ENCODE assay signal across 34 cellular contexts in the genomic region with DNA sequence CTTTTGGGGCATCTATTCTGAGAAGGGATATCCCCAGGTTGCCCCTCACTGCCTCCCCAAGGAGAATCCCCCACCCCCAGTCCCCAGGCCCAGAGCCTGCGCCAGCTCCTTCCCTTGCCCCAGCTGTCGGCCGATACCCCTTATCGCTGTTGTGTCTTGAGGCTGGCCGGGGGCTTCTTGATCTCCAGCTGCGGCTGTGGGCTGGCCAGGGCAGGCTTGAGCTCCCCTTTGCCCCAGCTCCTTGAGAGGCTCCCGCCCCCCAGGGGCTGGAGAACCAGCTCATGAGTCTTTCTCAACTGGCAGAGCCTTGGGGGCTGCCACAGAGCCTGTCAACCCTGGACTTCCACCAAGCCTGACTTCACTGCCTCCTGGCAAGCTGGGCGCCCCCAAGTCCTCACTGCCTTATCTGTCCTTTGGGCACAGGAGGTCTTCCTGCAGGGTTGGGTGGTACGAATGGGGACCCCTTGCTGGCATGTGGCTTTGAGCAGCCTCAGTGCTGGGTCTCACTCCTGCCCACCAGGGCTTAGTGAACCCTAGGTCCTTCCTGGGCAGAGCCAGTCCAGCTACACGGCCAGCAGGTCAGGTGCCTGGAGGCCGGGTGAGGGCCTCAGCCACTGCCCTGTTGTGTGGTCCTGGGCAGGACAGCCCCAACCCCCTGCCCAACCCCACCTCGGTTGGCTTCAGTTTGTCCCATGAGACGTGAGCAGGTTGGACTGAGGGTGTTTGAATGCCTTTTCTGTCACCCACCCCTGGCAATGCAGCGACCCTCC. TPM values are rescaled to one million over a fixed set of nuclear protein-coding genes. Genes with fewer than 3 reads are reported as not detected.
"Had no signal": no experiment of that assay in that cellular context is flagged by ENCODE, and none has a peak within 500 bp of the region (broad histone marks: within the 10 kb centered on the region; RNA-seq: fewer than 3 reads in every experiment).

No MANE protein-coding gene starts in this region.

- DNase-seq: activated B cell treated with CpG ODN at 0.5 μM for 24 hours; activated CD4-positive, alpha-beta memory T cell treated with anti-CD3 and anti-CD28 coated beads for 36 hours; activated CD4-positive, alpha-beta T cell treated with anti-CD3 and anti-CD28 coated beads for 36 hours; activated CD4-positive, alpha-beta T cell treated with anti-CD3 and anti-CD28 coated beads, Interleukin-2, amount 10 ng/mL, durations not matched to agents 24 days and 14 days; activated CD8-positive, alpha-beta memory T cell treated with anti-CD3 and anti-CD28 coated beads, Interleukin-2, amount 10 ng/mL, durations not matched to agents 7 days and 5 days; activated CD8-positive, alpha-beta memory T cell treated with anti-CD3 and anti-CD28 coated beads, Interleukin-2, amount 50 U/mL, for 4 hours; activated CD8-positive, alpha-beta T cell treated with anti-CD3 and anti-CD28 coated beads, Interleukin-2, amount 10 ng/mL, durations not matched to agents 7 days and 5 days; activated effector memory CD4-positive, alpha-beta T cell treated with anti-CD3 and anti-CD28 coated beads, Interleukin-2, amount 50 U/mL, for 16 hours; activated naive CD4-positive, alpha-beta T cell treated with anti-CD3 and anti-CD28 coated beads for 36 hours; activated naive CD8-positive, alpha-beta T cell treated with anti-CD3 and anti-CD28 coated beads for 36 hours; activated naive CD8-positive, alpha-beta T cell treated with anti-CD3 and anti-CD28 coated beads, Interleukin-2, amount 50 U/mL, for 24 hours; activated T-cell treated with anti-CD3 and anti-CD28 coated beads, Interleukin-2, amount 50 U/mL, for 1 hour; activated T-cell treated with anti-CD3 and anti-CD28 coated beads, Interleukin-2, amount 50 U/mL, for 48 hours; adrenal gland; amygdala; body of pancreas; cortex of kidney; dermis blood vessel endothelial cell; effector CD4-positive, alpha-beta T cell; effector memory CD8-positive, alpha-beta T cell; erythroblast; foreskin keratinocyte; gastrocnemius medialis; glutamatergic neuron; T-helper 1 cell; T-helper 17 cell; T1000; WERI-Rb-1 had no signal

- H3K36me3 ChIP-seq: adrenal gland, esophagus muscularis mucosa, gastrocnemius medialis, WERI-Rb-1 had no signal

- H3K4me3 Mint-ChIP-seq: activated B cell treated with CpG ODN at 0.5 μM for 24 hours; activated CD4-positive, alpha-beta memory T cell treated with anti-CD3 and anti-CD28 coated beads for 36 hours; activated CD4-positive, alpha-beta T cell treated with anti-CD3 and anti-CD28 coated beads for 36 hours; activated CD4-positive, alpha-beta T cell treated with anti-CD3 and anti-CD28 coated beads, Interleukin-2, amount 10 ng/mL, durations not matched to agents 24 days and 14 days; activated CD8-positive, alpha-beta memory T cell treated with anti-CD3 and anti-CD28 coated beads, Interleukin-2, amount 10 ng/mL, durations not matched to agents 7 days and 5 days; activated CD8-positive, alpha-beta T cell treated with anti-CD3 and anti-CD28 coated beads, Interleukin-2, amount 10 ng/mL, durations not matched to agents 7 days and 5 days; activated naive CD4-positive, alpha-beta T cell treated with anti-CD3 and anti-CD28 coated beads for 36 hours; activated naive CD4-positive, alpha-beta T cell treated with anti-CD3 and anti-CD28 coated beads, Interleukin-2, amount 50 U/mL, for 24 hours; activated naive CD8-positive, alpha-beta T cell treated with anti-CD3 and anti-CD28 coated beads for 36 hours; activated naive CD8-positive, alpha-beta T cell treated with anti-CD3 and anti-CD28 coated beads, Interleukin-2, amount 50 U/mL, for 24 hours; activated T-helper 1 cell treated with anti-CD3 and anti-CD28 coated beads, Interleukin-12 subunit alpha, Interleukin-12 subunit beta, Interleukin-2, Interleukin-4 antibody, amounts not matched to agents 30 ng/mL and 10 ng/mL and 1 ng/mL, durations not matched to agents 14 hours and 24 hours and 36 hours; effector memory CD8-positive, alpha-beta T cell; T-helper 17 cell; T-helper 2 cell treated with Interferon-gamma antibody and Interleukin-4, amounts not matched to agents 5 μg/mL and 100 μg/mL, for 36 hours had no signal

- H3K27me3 Mint-ChIP-seq: activated naive CD8-positive, alpha-beta T cell treated with anti-CD3 and anti-CD28 coated beads for 36 hours had no signal

- H3K4me1 ChIP-seq: adrenal gland, body of pancreas, esophagus muscularis mucosa, foreskin keratinocyte, gastrocnemius medialis had no signal

- H3K27ac ChIP-seq: adrenal gland, body of pancreas, esophagus muscularis mucosa, foreskin keratinocyte, gastrocnemius medialis, WERI-Rb-1 had no signal

- H3K27ac Mint-ChIP-seq: activated B cell treated with CpG ODN at 0.5 μM for 24 hours; activated CD4-positive, alpha-beta memory T cell treated with anti-CD3 and anti-CD28 coated beads for 36 hours; activated CD4-positive, alpha-beta T cell treated with anti-CD3 and anti-CD28 coated beads for 36 hours; activated CD4-positive, alpha-beta T cell treated with anti-CD3 and anti-CD28 coated beads, Interleukin-2, amount 10 ng/mL, durations not matched to agents 24 days and 14 days; activated CD8-positive, alpha-beta memory T cell treated with anti-CD3 and anti-CD28 coated beads, Interleukin-2, amount 10 ng/mL, durations not matched to agents 7 days and 5 days; activated CD8-positive, alpha-beta T cell treated with anti-CD3 and anti-CD28 coated beads, Interleukin-2, amount 10 ng/mL, durations not matched to agents 7 days and 5 days; activated naive CD4-positive, alpha-beta T cell treated with anti-CD3 and anti-CD28 coated beads for 36 hours; activated naive CD4-positive, alpha-beta T cell treated with anti-CD3 and anti-CD28 coated beads, Interleukin-2, amount 50 U/mL, for 24 hours; activated naive CD8-positive, alpha-beta T cell treated with anti-CD3 and anti-CD28 coated beads for 36 hours; activated naive CD8-positive, alpha-beta T cell treated with anti-CD3 and anti-CD28 coated beads, Interleukin-2, amount 50 U/mL, for 24 hours; activated T-helper 1 cell treated with anti-CD3 and anti-CD28 coated beads, Interleukin-12 subunit alpha, Interleukin-12 subunit beta, Interleukin-2, Interleukin-4 antibody, amounts not matched to agents 30 ng/mL and 10 ng/mL and 1 ng/mL, durations not matched to agents 14 hours and 24 hours and 36 hours; activated T-helper 2 cell treated with anti-CD3 and anti-CD28 coated beads, Interferon-gamma antibody, Interleukin-2, Interleukin-4, amounts not matched to agents 10 μg/mL and 5 μg/mL and 100 μg/mL, durations not matched to agents 14 hours and 24 hours and 36 hours; effector memory CD8-positive, alpha-beta T cell; T-helper 17 cell; T-helper 2 cell treated with Interferon-gamma antibody and Interleukin-4, amounts not matched to agents 5 μg/mL and 100 μg/mL, for 36 hours had no signal

- H3K4me3 ChIP-seq: adrenal gland, body of pancreas, esophagus muscularis mucosa, gastrocnemius medialis had no signal

- ATAC-seq: activated CD4-positive, alpha-beta T cell treated with anti-CD3 and anti-CD28 coated beads for 36 hours; activated CD8-positive, alpha-beta memory T cell treated with anti-CD3 and anti-CD28 coated beads, Interleukin-2, amount 10 ng/mL, durations not matched to agents 7 days and 5 days; activated CD8-positive, alpha-beta T cell treated with anti-CD3 and anti-CD28 coated beads, Interleukin-2, amount 10 ng/mL, durations not matched to agents 7 days and 5 days; activated naive CD8-positive, alpha-beta T cell treated with anti-CD3 and anti-CD28 coated beads, Interleukin-2, amount 50 U/mL, for 24 hours; body of pancreas; effector memory CD8-positive, alpha-beta T cell; foreskin keratinocyte; gastrocnemius medialis; T-helper 17 cell had no signal

- H3K9me3 ChIP-seq: adrenal gland, body of pancreas, esophagus muscularis mucosa, gastrocnemius medialis had no signal

- H3K27me3 ChIP-seq: adrenal gland, body of pancreas had no signal

- H3K36me3 Mint-ChIP-seq: activated CD4-positive, alpha-beta memory T cell treated with anti-CD3 and anti-CD28 coated beads for 36 hours; activated CD8-positive, alpha-beta memory T cell treated with anti-CD3 and anti-CD28 coated beads, Interleukin-2, amount 10 ng/mL, durations not matched to agents 7 days and 5 days; activated naive CD4-positive, alpha-beta T cell treated with anti-CD3 and anti-CD28 coated beads, Interleukin-2, amount 50 U/mL, for 24 hours; activated naive CD8-positive, alpha-beta T cell treated with anti-CD3 and anti-CD28 coated beads for 36 hours had no signal

- H3K4me1 Mint-ChIP-seq: activated B cell treated with CpG ODN at 0.5 μM for 24 hours; activated CD4-positive, alpha-beta T cell treated with anti-CD3 and anti-CD28 coated beads for 36 hours; activated CD4-positive, alpha-beta T cell treated with anti-CD3 and anti-CD28 coated beads, Interleukin-2, amount 10 ng/mL, durations not matched to agents 24 days and 14 days; activated CD8-positive, alpha-beta memory T cell treated with anti-CD3 and anti-CD28 coated beads, Interleukin-2, amount 10 ng/mL, durations not matched to agents 7 days and 5 days; activated naive CD4-positive, alpha-beta T cell treated with anti-CD3 and anti-CD28 coated beads, Interleukin-2, amount 50 U/mL, for 24 hours; activated naive CD8-positive, alpha-beta T cell treated with anti-CD3 and anti-CD28 coated beads for 36 hours; activated naive CD8-positive, alpha-beta T cell treated with anti-CD3 and anti-CD28 coated beads, Interleukin-2, amount 50 U/mL, for 24 hours; T-helper 17 cell had no signal

- H3K9me3 Mint-ChIP-seq: activated B cell treated with CpG ODN at 0.5 μM for 24 hours; activated CD4-positive, alpha-beta memory T cell treated with anti-CD3 and anti-CD28 coated beads for 36 hours; activated CD4-positive, alpha-beta T cell treated with anti-CD3 and anti-CD28 coated beads, Interleukin-2, amount 10 ng/mL, durations not matched to agents 24 days and 14 days; activated naive CD4-positive, alpha-beta T cell treated with anti-CD3 and anti-CD28 coated beads for 36 hours; activated naive CD4-positive, alpha-beta T cell treated with anti-CD3 and anti-CD28 coated beads, Interleukin-2, amount 50 U/mL, for 24 hours; activated naive CD8-positive, alpha-beta T cell treated with anti-CD3 and anti-CD28 coated beads for 36 hours; activated naive CD8-positive, alpha-beta T cell treated with anti-CD3 and anti-CD28 coated beads, Interleukin-2, amount 50 U/mL, for 24 hours; activated T-helper 1 cell treated with anti-CD3 and anti-CD28 coated beads, Interleukin-12 subunit alpha, Interleukin-12 subunit beta, Interleukin-2, Interleukin-4 antibody, amounts not matched to agents 30 ng/mL and 10 ng/mL and 1 ng/mL, durations not matched to agents 14 hours and 24 hours and 36 hours; activated T-helper 2 cell treated with anti-CD3 and anti-CD28 coated beads, Interferon-gamma antibody, Interleukin-2, Interleukin-4, amounts not matched to agents 10 μg/mL and 5 μg/mL and 100 μg/mL, durations not matched to agents 14 hours and 24 hours and 36 hours; effector memory CD8-positive, alpha-beta T cell; T-helper 2 cell treated with Interferon-gamma antibody and Interleukin-4, amounts not matched to agents 5 μg/mL and 100 μg/mL, for 36 hours had no signal

RNA-seq across cellular contexts. Expression of a gene that starts 29.5 kb away (rescaled TPM):
- total RNA-seq: activated B cell treated with CpG ODN at 0.5 μM for 24 hours; activated CD4-positive, alpha-beta memory T cell treated with anti-CD3 and anti-CD28 coated beads for 36 hours; activated CD4-positive, alpha-beta T cell treated with anti-CD3 and anti-CD28 coated beads for 36 hours; activated CD4-positive, alpha-beta T cell treated with anti-CD3 and anti-CD28 coated beads, Interleukin-2, amount 10 ng/mL, durations not matched to agents 24 days and 14 days; activated CD8-positive, alpha-beta memory T cell treated with anti-CD3 and anti-CD28 coated beads for 36 hours; activated CD8-positive, alpha-beta memory T cell treated with anti-CD3 and anti-CD28 coated beads, Interleukin-2, amount 10 ng/mL, durations not matched to agents 7 days and 5 days; activated CD8-positive, alpha-beta T cell treated with anti-CD3 and anti-CD28 coated beads, Interleukin-2, amount 10 ng/mL, durations not matched to agents 7 days and 5 days; activated naive CD4-positive, alpha-beta T cell treated with anti-CD3 and anti-CD28 coated beads for 36 hours; activated naive CD8-positive, alpha-beta T cell treated with anti-CD3 and anti-CD28 coated beads for 36 hours; activated T-helper 1 cell treated with anti-CD3 and anti-CD28 coated beads, Interleukin-12 subunit alpha, Interleukin-12 subunit beta, Interleukin-2, Interleukin-4 antibody, amounts not matched to agents 30 ng/mL and 10 ng/mL and 1 ng/mL, durations not matched to agents 14 hours and 24 hours and 36 hours; activated T-helper 2 cell treated with anti-CD3 and anti-CD28 coated beads, Interferon-gamma antibody, Interleukin-2, Interleukin-4, amounts not matched to agents 10 μg/mL and 5 μg/mL and 100 μg/mL, durations not matched to agents 14 hours and 24 hours and 36 hours; foreskin keratinocyte; T-helper 17 cell had no signal
- polyA plus RNA-seq: foreskin keratinocyte had no signal
